9 cellular contexts compared by ENCODE assay signal in genomic region chr6:43628392-43629103, GRCh38. TPM values are rescaled to one million over a fixed set of nuclear protein-coding genes. Genes with fewer than 3 reads are reported as not detected.
DNase-seq lines count a peak whose midpoint lies in the region; ATAC-seq, FAIRE-seq and TF ChIP-seq lines count a peak whose summit lies in the region.
"Had no signal": no experiment of that assay in that cellular context is flagged by ENCODE, and none has a peak within 500 bp of the region (broad histone marks: within the 10 kb centered on the region; RNA-seq: fewer than 3 reads in every experiment).

No MANE protein-coding gene starts in this region.

- POLR2A ChIA-PET in GM10248 (lab: Yijun Ruan, JAX) = interaction anchor here (1.1 to 1.2 kb wide), 2 partner anchors 18 to 618 kb away, joined by 3 read pairs; partner anchors contain the start of gene HSP90AB1
- POLR2A ChIA-PET in Panc1 (lab: Charles Lee) = interaction anchor here (0.6 to 0.9 kb wide), 2 partner anchors 25 to 277 kb away, joined by 4 to 10 read pairs; no protein-coding TSS in a partner anchor

- no peak for TF ChIP-seq EP300 in gastroesophageal sphincter (IDR thresholded peaks at IDR 0.05)

- intact Hi-C loops in Panc1 (cut with micrococcal nuclease; ENCODE audit: unreplicated experiment) = no loop called here

- H3K9me3 ChIP-seq in Panc1 (ENCODE audit: control insufficient read depth, insufficient read depth, low read depth, low read length) (no peaks in the 10 kb centered on the region), gastroesophageal sphincter (no peaks in the 10 kb centered on the region)

- 2% methylated on average over 11 of the region's 25 CpGs; no CpG with 5 or more reads in 1 of the 2 donors for WGBS in gastroesophageal sphincter (ENCODE audit: low coverage in 1 of 2), 2 donors

- H3K4me1 ChIP-seq in Panc1 (ENCODE audit: control insufficient read depth, insufficient read depth, low read length) (peaks cover 21% of the 10 kb centered on the region), gastroesophageal sphincter (peaks cover 0 to 44% (median 12%) of the 10 kb centered on the region in 3 donors)

- no peak for TF ChIP-seq CTCF in GM10248 (IDR thresholded peaks at IDR 0.05; ENCODE audit: control extremely low read depth, extremely low read depth, low read depth, missing control alignments)
- TF ChIP-seq CTCF in Panc1 (IDR thresholded peaks at IDR 0.05) = no peak
- no peak for TF ChIP-seq CTCF in gastroesophageal sphincter (IDR thresholded peaks at IDR 0.05)
- no peak for TF ChIP-seq CTCF in omental fat pad (IDR thresholded peaks at IDR 0.05)

- no peaks in the 10 kb centered on the region for H3K27me3 ChIP-seq in Panc1 (ENCODE audit: control insufficient read depth, insufficient read depth, low read length)
- no peaks in the 10 kb centered on the region for H3K27me3 ChIP-seq in gastroesophageal sphincter

- TF ChIP-seq POLR2A in gastroesophageal sphincter (IDR thresholded peaks at IDR 0.05) = peak in 1 of 2 donors; percentile 23

- in situ Hi-C loops in Panc1 (cut with HindIII; ENCODE audit: low pct_unique_long_range_greater_than_20kb, low sequenced_read_pairs) = no loop called here

- no peaks in the 10 kb centered on the region; the same call in 1 of the 2 replicates for H3K36me3 ChIP-seq in Panc1 (ENCODE audit: control insufficient read depth, insufficient read depth, low read length)
- H3K36me3 ChIP-seq in gastroesophageal sphincter = peaks cover 0 to 26% of the 10 kb centered on the region in 2 donors

- no peak for FAIRE-seq in urothelium cell line (lab: Jason Lieb, UNC)
- FAIRE-seq: islet of Langerhans had no signal

- ATAC-seq in HG03066 (IDR thresholded peaks at IDR 0.05; ENCODE audit: low read depth, unreplicated experiment) (peak; percentile 22), Panc1 (peak; percentile 47), gastroesophageal sphincter (no peak), omental fat pad (ENCODE audit: low FRiP score) (peak; percentile 18)

- H3K27ac ChIP-seq in Panc1 (ENCODE audit: low read length) = peak overlapping the region; percentile 91
- H3K27ac ChIP-seq in gastroesophageal sphincter = peak overlapping the region; percentile 85 to 99 (median 97)

- DNase-seq in GM10248 (ENCODE audit: extremely low spot score) (peak; percentile 66), Panc1 (ENCODE audit: low read depth, low spot score) (no peak), omental fat pad (ENCODE audit: low spot score) (no peak), urothelium cell line (ENCODE audit: low spot score) (peak; percentile 67), NCI-H187 (lab: John Stamatoyannopoulos, UW) (no peak)
- DNase-seq in activated naive CD4-positive, alpha-beta T cell (lab: John Stamatoyannopoulos, UW) = peak in 3 of 4 experiments; percentile 17 to 54 (median 20)

- TSS peak; percentile 83 for BruUV-seq in Panc1 (replicated peaks; lab: Mats Ljungman, UMichigan)

- peak overlapping the region; percentile 92 to 93 for H3K4me3 ChIP-seq in Panc1 (ENCODE audit: low read depth in 2 of 2, low read length in 2 of 2)
- H3K4me3 ChIP-seq in gastroesophageal sphincter = peak overlapping the region; percentile 73 to 99

- CTCF ChIA-PET in GM10248 (lab: Yijun Ruan, JAX) = interaction anchor here (1.2 to 2.9 kb wide), 6 partner anchors 13 to 503 kb away, joined by 3 to 18 read pairs (median 6); no protein-coding TSS in a partner anchor
- CTCF ChIA-PET in Panc1 (lab: Charles Lee) = interaction anchor here (0.7 to 1.1 kb wide), 2 partner anchors 22 to 452 kb away, joined by 3 to 8 read pairs; no protein-coding TSS in a partner anchor

RNA-seq across cellular contexts. Expression of gene GTPBP2, which starts 0.5 kb away (rescaled TPM):
- total RNA-seq in Panc1 (2021; ENCODE audit: unreplicated experiment) = 59.4 TPM
- polyA plus RNA-seq in Panc1 (2012; ENCODE audit: insufficient read length) = 47.1 TPM
- 10 to 100 TPM; 28.8 to 44.5 (median 31.4) TPM for total RNA-seq in gastroesophageal sphincter
- total RNA-seq in omental fat pad = 10 to 100 TPM; 37.5 to 65.7 (median 44.0) TPM

RNA-seq across cellular contexts. Expression of gene MAD2L1BP, which starts 7.1 kb away (rescaled TPM):
- 44.2 TPM for total RNA-seq in Panc1 (2021; ENCODE audit: unreplicated experiment)
- 33.2 TPM for polyA plus RNA-seq in Panc1 (2012; ENCODE audit: insufficient read length)
- total RNA-seq in gastroesophageal sphincter = 10 to 100 TPM; 15.6 to 36.6 (median 23.0) TPM
- 10 to 100 TPM; 26.3 to 49.0 (median 33.1) TPM for total RNA-seq in omental fat pad

RNA-seq across cellular contexts. Expression of gene RSPH9, which starts 16.3 kb away (rescaled TPM):
- total RNA-seq in Panc1 (2021; ENCODE audit: unreplicated experiment) (0.28 TPM), gastroesophageal sphincter (under 1 TPM in 1 of 4 donors, not detected in 3; 0.16 TPM), omental fat pad (under 1 TPM in 2 of 4 donors, not detected in 2; 0.09 to 0.44 TPM)
- polyA plus RNA-seq in Panc1 (2012; ENCODE audit: insufficient read length) = 1.8 TPM

RNA-seq across cellular contexts. Expression of gene POLH, which starts 52.6 kb away (rescaled TPM):
- 28.4 TPM for total RNA-seq in Panc1 (2021; ENCODE audit: unreplicated experiment)
- 12.1 TPM for polyA plus RNA-seq in Panc1 (2012; ENCODE audit: insufficient read length)
- 10 to 100 TPM in 1 of 4 donors, 1 to 10 TPM in 3; 4.8 to 10.6 (median 7.9) TPM for total RNA-seq in gastroesophageal sphincter
- 10 to 100 TPM in 1 of 4 donors, 1 to 10 TPM in 3; 8.3 to 11.0 (median 9.2) TPM for total RNA-seq in omental fat pad

RNA-seq across cellular contexts. Expression of gene XPO5, which starts 52.7 kb away (rescaled TPM):
- 86.4 TPM for total RNA-seq in Panc1 (2021; ENCODE audit: unreplicated experiment)
- 68.9 TPM for polyA plus RNA-seq in Panc1 (2012; ENCODE audit: insufficient read length)
- 100 to 1,000 TPM in 1 of 4 donors, 10 to 100 TPM in 3; 12.9 to 123 (median 29.8) TPM for total RNA-seq in gastroesophageal sphincter
- 100 to 1,000 TPM in 1 of 4 donors, 10 to 100 TPM in 3; 16.1 to 138 (median 21.9) TPM for total RNA-seq in omental fat pad

Comparison
In these comparisons a context has a peak if more than half of its experiments do, and no peak if none do; other contexts are left out.
1. DNase-seq: peak in GM10248 (single experiment), activated naive CD4-positive, alpha-beta T cell (3 of 4) and urothelium cell line (single experiment); none in Panc1 (single experiment), omental fat pad (single experiment) and NCI-H187 (0 of 2).